ENCODE assay signal across 7 cellular contexts in genomic region chr2:206989306-206989705, GRCh38. TPM values are rescaled to one million over a fixed set of nuclear protein-coding genes. Genes with fewer than 3 reads are reported as not detected.
DNase-seq lines count a peak whose midpoint lies in the region; ATAC-seq, FAIRE-seq and TF ChIP-seq lines count a peak whose summit lies in the region.

No MANE protein-coding gene starts in this region.

- ATAC-seq in GM18870 (IDR thresholded peaks at IDR 0.05; ENCODE audit: unreplicated experiment) (peak; percentile 52), HG03139 (IDR thresholded peaks at IDR 0.05; ENCODE audit: unreplicated experiment) (peak; percentile 86)

- no peaks in the 10 kb centered on the region for H3K36me3 Mint-ChIP-seq in progenitor cell of endocrine pancreas (ENCODE audit: insufficient read depth)

- no peak overlapping the region for H3K27ac Mint-ChIP-seq in progenitor cell of endocrine pancreas

- intact Hi-C loops in esophagus squamous epithelium (cut with DNase I), result no loop called here

- H3K27me3 ChIP-seq in SJCRH30, result no peaks in the 10 kb centered on the region
- H3K27me3 ChIP-seq in esophagus squamous epithelium, result no peaks in the 10 kb centered on the region

- no peak overlapping the region for H3K4me3 ChIP-seq in SJCRH30
- H3K4me3 ChIP-seq in esophagus squamous epithelium, result no peak overlapping the region

- H3K4me1 ChIP-seq in SJCRH30 (no peaks in the 10 kb centered on the region), esophagus squamous epithelium (peaks cover 0 to 3% (median 0%) of the 10 kb centered on the region in 3 donors)

- no peak for TF ChIP-seq POLR2A in esophagus squamous epithelium (IDR thresholded peaks at IDR 0.05)

- no peaks in the 10 kb centered on the region for H3K4me1 Mint-ChIP-seq in progenitor cell of endocrine pancreas (ENCODE audit: low read depth)

- H3K27me3 Mint-ChIP-seq in progenitor cell of endocrine pancreas, result no peaks in the 10 kb centered on the region

- FAIRE-seq in frontal cortex (lab: Jason Lieb, UNC), result no peak

- WGBS in esophagus squamous epithelium, 2 donors, result 34 to 61% methylated on average over 6 of the region's 6 CpGs

- H3K9me3 Mint-ChIP-seq in progenitor cell of endocrine pancreas (ENCODE audit: low read depth), result no peaks in the 10 kb centered on the region

- no peaks in the 10 kb centered on the region for H3K9me3 ChIP-seq in SJCRH30 (replicated peaks)
- no peaks in the 10 kb centered on the region for H3K9me3 ChIP-seq in esophagus squamous epithelium

- TF ChIP-seq CTCF in esophagus squamous epithelium (IDR thresholded peaks at IDR 0.05) (peak in 5 of 6 experiments; percentile 40 to 66 (median 53)), progenitor cell of endocrine pancreas (IDR thresholded peaks at IDR 0.05; ENCODE audit: unreplicated experiment) (peak; percentile 78)

- DNase-seq in DMS53 (lab: John Stamatoyannopoulos, UW) (peak; percentile 74), SJCRH30 (peak; percentile 40 to 73), esophagus squamous epithelium (lab: John Stamatoyannopoulos, UW) (no peak), progenitor cell of endocrine pancreas (ENCODE audit: low spot score, unreplicated experiment) (peak; percentile 10), frontal cortex (ENCODE audit: low spot score in 2 of 2) (no peak)

- H3K27ac ChIP-seq in SJCRH30 (no peak overlapping the region), esophagus squamous epithelium (no peak overlapping the region)

- no peaks in the 10 kb centered on the region for H3K36me3 ChIP-seq in SJCRH30
- no peaks in the 10 kb centered on the region for H3K36me3 ChIP-seq in esophagus squamous epithelium

- no peak overlapping the region for H3K4me3 Mint-ChIP-seq in progenitor cell of endocrine pancreas (ENCODE audit: low read depth)

RNA-seq across cellular contexts. Expression of gene CPO, which starts 50.0 kb away (rescaled TPM):
- not detected in 2 replicates for total RNA-seq in SJCRH30 (2014; rRNA removed; shearing (Covaris generic))
- not detected for total RNA-seq in esophagus squamous epithelium
- total RNA-seq in progenitor cell of endocrine pancreas, result 0.24 TPM in 1 of 2 replicates, not detected in the other
- not detected for total RNA-seq in frontal cortex

Comparison
In these comparisons a context has a peak if more than half of its experiments do, and no peak if none do; other contexts are left out.
1. DNase-seq: peak in DMS53 (single experiment), SJCRH30 (2 of 2) and progenitor cell of endocrine pancreas (single experiment); none in esophagus squamous epithelium (single experiment) and frontal cortex (0 of 2).